ENCODE assay signal across 8 cellular contexts in the genomic region with DNA sequence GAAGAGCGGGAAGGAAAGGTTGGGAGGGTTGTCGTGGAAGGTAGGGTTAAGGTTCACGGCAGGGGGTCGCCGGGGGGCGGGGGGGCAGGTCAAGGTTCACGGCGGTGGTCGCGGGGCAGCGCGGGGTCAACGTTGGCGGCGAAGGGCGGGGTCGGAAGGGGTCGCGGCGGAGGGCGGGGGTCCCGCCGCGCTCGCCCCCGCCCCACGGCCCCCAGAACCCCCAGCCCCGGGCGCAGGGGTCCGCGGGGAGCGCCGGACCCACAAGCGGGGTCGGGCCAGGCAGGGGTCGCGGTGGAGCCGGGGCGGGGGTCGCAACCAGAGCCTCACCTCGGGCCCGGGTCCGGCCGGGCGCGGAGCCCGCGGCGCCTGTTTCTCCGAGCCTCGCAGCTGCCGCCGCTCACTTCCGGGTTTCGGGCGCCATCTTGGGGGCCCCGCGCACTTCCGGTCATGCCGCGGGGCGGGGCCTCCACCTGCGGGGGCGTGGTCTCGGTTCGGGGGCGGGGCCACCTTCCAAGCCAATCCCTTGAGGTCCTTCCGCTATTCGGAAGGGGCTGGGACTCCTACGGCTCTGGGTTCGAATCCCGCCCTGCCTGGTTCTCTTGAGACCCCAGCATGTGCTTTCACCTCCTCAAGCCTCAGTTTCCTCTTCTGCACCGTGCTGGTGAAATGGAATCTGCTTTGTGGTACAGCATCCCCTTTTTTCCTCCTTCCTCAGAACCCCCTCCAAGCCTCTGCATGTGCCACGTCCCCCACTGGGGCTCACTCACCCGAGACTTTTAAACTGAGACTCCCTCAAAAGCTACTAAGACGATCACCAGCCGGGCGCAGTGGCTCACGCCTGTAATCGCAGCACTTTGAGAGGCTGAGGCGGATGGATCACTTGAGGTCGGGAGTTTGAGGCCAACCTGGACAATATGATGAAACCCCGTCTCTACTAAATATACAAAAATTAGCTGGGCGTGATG. TPM values are rescaled to one million over a fixed set of nuclear protein-coding genes. Genes with fewer than 3 reads are reported as not detected.
DNase-seq lines count a peak whose midpoint lies in the region; ATAC-seq and TF ChIP-seq lines count a peak whose summit lies in the region.

TSS of gene SBNO2 (minus strand) at position 424 of the 965 bp plus-strand sequence. CDS start 19,992 bp downstream, outside the sequence.

- H3K27ac Mint-ChIP-seq in activated CD4-positive, alpha-beta T cell treated with anti-CD3 and anti-CD28 coated beads, Interleukin-2, amount 10 ng/mL, durations not matched to agents 24 days and 14 days, result peak within 1 kb of the TSS; percentile 91

- H3K27ac ChIP-seq in cingulate gyrus (ENCODE audit: low read depth, low read length), result peak within 1 kb of the TSS; percentile 77

- H3K4me1 Mint-ChIP-seq in activated CD4-positive, alpha-beta T cell treated with anti-CD3 and anti-CD28 coated beads, Interleukin-2, amount 10 ng/mL, durations not matched to agents 24 days and 14 days, result peaks cover 22% of the 10 kb centered on the region

- TF ChIP-seq CTCF in GM10266 (IDR thresholded peaks at IDR 0.05; ENCODE audit: control insufficient read depth, insufficient read depth, low read depth, missing control alignments), result no peak

- intact Hi-C loops in activated CD4-positive, alpha-beta T cell treated with anti-CD3 and anti-CD28 coated beads, Interleukin-2, amount 10 ng/mL, durations not matched to agents 24 days and 14 days (cut with micrococcal nuclease), result loop anchor here (5.0 kb wide), 1 partner anchor 42 kb away; no protein-coding TSS in a partner anchor
- intact Hi-C loops in left colon (cut with DNase I, micrococcal nuclease), result no loop called here

- ATAC-seq in HG03135 (IDR thresholded peaks at IDR 0.05; ENCODE audit: unreplicated experiment) (peak; percentile 67), left colon (peak; percentile 84), GM19467 (IDR thresholded peaks at IDR 0.05; ENCODE audit: unreplicated experiment) (no peak)

- no peaks in the 10 kb centered on the region for H3K27me3 Mint-ChIP-seq in activated CD4-positive, alpha-beta T cell treated with anti-CD3 and anti-CD28 coated beads, Interleukin-2, amount 10 ng/mL, durations not matched to agents 24 days and 14 days

- H3K4me3 Mint-ChIP-seq in activated CD4-positive, alpha-beta T cell treated with anti-CD3 and anti-CD28 coated beads, Interleukin-2, amount 10 ng/mL, durations not matched to agents 24 days and 14 days, result peak within 1 kb of the TSS; percentile 94

- H3K9me3 Mint-ChIP-seq in activated CD4-positive, alpha-beta T cell treated with anti-CD3 and anti-CD28 coated beads, Interleukin-2, amount 10 ng/mL, durations not matched to agents 24 days and 14 days, result no peaks in the 10 kb centered on the region

- peaks cover 10% of the 10 kb centered on the region for H3K36me3 Mint-ChIP-seq in activated CD4-positive, alpha-beta T cell treated with anti-CD3 and anti-CD28 coated beads, Interleukin-2, amount 10 ng/mL, durations not matched to agents 24 days and 14 days (ENCODE audit: low read depth)

- DNase-seq in GM10266 (ENCODE audit: extremely low spot score) (peak; percentile 100), NCI-H460 (ENCODE audit: extremely low read depth, low read depth) (peak; percentile 78), left colon (peak; percentile 87 to 91)
- DNase-seq in activated CD4-positive, alpha-beta T cell treated with anti-CD3 and anti-CD28 coated beads, Interleukin-2, amount 10 ng/mL, durations not matched to agents 24 days and 14 days, result peak; percentile 98
- DNase-seq in stimulated activated CD4-positive, alpha-beta T cell treated with anti-CD3 and anti-CD28 coated beads, Interleukin-1b, Interleukin-23, amount 100 ng/mL, for 4 hours (ENCODE audit: low read depth in 2 of 2), result peak; percentile 91 to 93

RNA-seq across cellular contexts. Expression of gene SBNO2, which starts in this region (rescaled TPM):
- 27.7 and 28.0 TPM in 2 replicates for total RNA-seq in NCI-H460 (2014; rRNA removed; shearing (Covaris generic))
- polyA plus RNA-seq in NCI-H460 (2014; cell fraction: nucleus; rRNA removed), result 148 and 165 TPM in 2 replicates
- 97.1 and 98.9 TPM in 2 replicates for total RNA-seq in activated CD4-positive, alpha-beta T cell treated with anti-CD3 and anti-CD28 coated beads, Interleukin-2, amount 10 ng/mL, durations not matched to agents 24 days and 14 days
- 10 to 100 TPM; 58.6 to 71.9 TPM for total RNA-seq in left colon
